Comparison of ENCODE assay signal across 8 cellular contexts in the genomic region with DNA sequence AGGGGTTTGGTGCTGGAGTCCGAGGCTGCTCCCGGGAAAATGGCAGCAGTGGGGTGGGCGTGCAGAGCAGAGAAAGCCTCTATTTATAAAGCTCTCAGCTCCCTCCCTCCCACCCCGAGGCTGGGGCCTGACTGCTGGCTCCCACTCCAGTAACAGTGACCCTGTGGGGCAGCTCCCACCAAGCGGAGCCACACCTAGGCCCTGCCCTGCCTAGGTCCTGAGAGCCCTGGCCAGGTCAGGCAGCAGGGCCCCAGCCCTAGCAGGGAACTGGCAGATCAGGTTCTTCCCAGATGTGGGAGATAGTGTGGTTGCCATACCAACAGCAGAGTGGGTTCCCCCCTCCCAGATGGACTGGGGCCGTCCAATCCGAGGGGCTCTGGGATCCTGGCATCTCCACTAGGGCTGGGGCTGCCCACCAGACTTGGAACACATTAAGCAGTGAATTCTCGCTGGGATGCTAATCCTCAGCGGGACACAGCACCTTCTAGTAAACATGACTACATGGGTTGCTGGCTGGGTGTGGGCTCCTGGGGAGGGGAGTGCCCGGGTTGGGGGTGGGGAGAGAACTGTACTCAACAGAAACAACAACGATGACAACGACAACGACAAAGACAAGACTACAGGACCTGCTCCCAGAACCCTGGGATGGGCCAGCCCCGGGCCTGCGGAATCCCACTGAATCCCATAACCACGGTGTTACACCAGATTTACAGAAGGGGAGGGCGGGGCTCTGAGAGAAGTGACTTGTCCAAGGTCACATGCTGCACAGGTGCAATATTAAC. TPM values are rescaled to one million over a fixed set of nuclear protein-coding genes. Genes with fewer than 3 reads are reported as not detected.
DNase-seq lines count a peak whose midpoint lies in the region; ATAC-seq, FAIRE-seq and TF ChIP-seq lines count a peak whose summit lies in the region.

No MANE protein-coding gene starts in this region.

- intact Hi-C loops in pancreas (cut with DNase I) = no loop called here

- ATAC-seq in pancreas (peak; percentile 39 to 59 (median 50)), HG02588 (IDR thresholded peaks at IDR 0.05; ENCODE audit: unreplicated experiment) (no peak), HG03439 (IDR thresholded peaks at IDR 0.05; ENCODE audit: unreplicated experiment) (no peak)

- H3K27me3 ChIP-seq in esophagus (ENCODE audit: control insufficient read depth in 1 of 2, insufficient read depth in 2 of 2, low read length in 2 of 2) = no peaks in the 10 kb centered on the region
- H3K27me3 ChIP-seq in pancreas = no peaks in the 10 kb centered on the region

- H3K36me3 ChIP-seq in esophagus (ENCODE audit: control insufficient read depth in 2 of 2, insufficient read depth in 2 of 2, low read length in 1 of 2) (peaks cover 0 to 4% of the 10 kb centered on the region in 2 donors), pancreas (no peaks in the 10 kb centered on the region)

- 31 to 38% methylated on average over 16 to 17 of the region's 17 CpGs for WGBS in esophagus, 2 donors
- WGBS in pancreas, 2 donors = 10 to 13% methylated on average over 17 of the region's 17 CpGs

- no peak for TF ChIP-seq CTCF in pancreas (IDR thresholded peaks at IDR 0.05)

- DNase-seq in SIG-M5 treated with dmso at 0.1 percent for 504 hours (lab: John Stamatoyannopoulos, UW; ENCODE audit: unreplicated experiment) (peak; percentile 39), SIG-M5 (lab: John Stamatoyannopoulos, UW) (no peak), RPMI7951 (ENCODE audit: low read depth) (peak; percentile 16), pancreas (peak in 5 of 6 donors; percentile 68 to 83 (median 75)), NCI-H226 (no peak)

- H3K4me1 ChIP-seq in esophagus (ENCODE audit: control insufficient read depth in 2 of 2, insufficient read depth in 2 of 2, low read length in 1 of 2) (peaks cover 11 to 14% of the 10 kb centered on the region in 2 donors), pancreas (peaks cover 4 to 13% (median 11%) of the 10 kb centered on the region in 3 donors)

- H3K4me3 ChIP-seq in esophagus (ENCODE audit: low read depth in 1 of 2, low read length in 2 of 2) (peak overlapping the region; percentile 62 to 76), pancreas (peak overlapping the region; percentile 65 to 80 (median 70))

- H3K27ac ChIP-seq in esophagus (ENCODE audit: low read depth in 2 of 2, low read length in 1 of 2) (peak overlapping the region; percentile 78 to 85), pancreas (peak overlapping the region; percentile 49 to 71 (median 68))

- FAIRE-seq in pancreas (lab: Jason Lieb, UNC) = no peak

- H3K9me3 ChIP-seq in esophagus (ENCODE audit: control insufficient read depth in 2 of 2, insufficient read depth in 1 of 2, low read depth in 1 of 2, low read length in 1 of 2) (no peaks in the 10 kb centered on the region), pancreas (no peaks in the 10 kb centered on the region)

RNA-seq across cellular contexts. Expression of a gene that starts 1.5 kb away (rescaled TPM):
- 25.2 and 28.2 TPM in 2 replicates for total RNA-seq in RPMI7951 (2014; rRNA removed; shearing (Covaris generic))
- polyA plus RNA-seq in esophagus (100 to 1,000 TPM; 144 to 183 TPM), pancreas (100 to 1,000 TPM; 188 to 201 TPM)
- total RNA-seq in pancreas = 10 to 100 TPM; 46.6 to 79.7 (median 70.8) TPM

RNA-seq across cellular contexts. Expression of a gene that starts 9.8 kb away (rescaled TPM):
- 13.7 and 15.6 TPM in 2 replicates for total RNA-seq in RPMI7951 (2014; rRNA removed; shearing (Covaris generic))
- polyA plus RNA-seq in esophagus (10 to 100 TPM; 25.5 to 36.2 TPM), pancreas (10 to 100 TPM; 27.8 to 30.9 TPM)
- 10 to 100 TPM in 1 of 6 donors, 1 to 10 TPM in 5; 7.5 to 17.1 (median 9.3) TPM for total RNA-seq in pancreas

RNA-seq across cellular contexts. Expression of a gene that starts 54.3 kb away (rescaled TPM):
- total RNA-seq in RPMI7951 (2014; rRNA removed; shearing (Covaris generic)) = 11.6 and 12.4 TPM in 2 replicates
- polyA plus RNA-seq in esophagus (10 to 100 TPM; 11.4 to 16.5 TPM), pancreas (1 to 10 TPM; 6.2 to 7.1 TPM)
- total RNA-seq in pancreas = 10 to 100 TPM in 1 of 6 donors, 1 to 10 TPM in 5; 4.2 to 10.5 (median 7.4) TPM

Comparison
In these comparisons a context has a peak if more than half of its experiments do, and no peak if none do; other contexts are left out.
1. DNase-seq: peak in SIG-M5 treated with dmso at 0.1 percent for 504 hours (single experiment), RPMI7951 (single experiment) and pancreas (5 of 6); none in SIG-M5 (single experiment) and NCI-H226 (single experiment).
2. ATAC-seq: peak in pancreas (4 of 4); none in HG02588 (single experiment) and HG03439 (single experiment).